8 cellular contexts compared by ENCODE assay signal in the genomic region with DNA sequence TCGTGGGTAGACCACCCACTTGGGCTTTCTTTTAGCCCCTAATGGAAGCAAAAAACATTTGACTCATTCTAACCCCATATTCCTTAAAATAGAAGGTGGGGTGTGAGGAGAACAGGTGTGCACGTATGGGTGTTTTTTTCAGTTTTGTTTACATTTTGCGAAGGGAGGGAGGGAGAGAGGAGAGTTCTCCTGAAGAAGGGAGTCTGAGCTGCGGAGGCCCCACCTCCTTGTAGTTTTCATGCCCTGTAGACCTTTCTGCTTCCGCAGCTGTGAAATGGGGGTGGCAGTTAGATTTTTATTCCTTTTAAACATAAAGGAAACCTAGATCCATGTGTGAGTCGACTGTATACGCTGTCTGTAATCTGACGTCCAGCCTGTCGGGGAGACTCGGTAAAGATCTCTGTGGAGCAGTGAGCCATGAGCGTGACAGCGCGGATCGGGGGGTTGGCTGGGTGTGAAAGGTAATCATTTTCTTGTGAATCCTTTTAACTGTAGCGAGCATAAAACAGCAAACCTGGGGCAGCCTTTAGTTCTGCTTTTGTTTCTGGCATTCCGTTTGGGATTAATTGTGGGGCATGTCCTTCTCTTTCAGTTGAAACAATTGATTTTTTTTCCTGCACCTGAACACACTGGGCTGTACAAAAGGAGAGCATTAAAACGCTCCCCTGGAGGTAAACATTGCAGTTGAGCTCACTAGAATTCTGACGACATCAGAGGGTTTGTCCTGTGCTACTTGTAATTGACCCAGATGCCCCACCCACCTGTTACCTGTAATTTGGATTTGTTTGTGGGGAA. TPM values are rescaled to one million over a fixed set of nuclear protein-coding genes. Genes with fewer than 3 reads are reported as not detected.
DNase-seq lines count a peak whose midpoint lies in the region; ATAC-seq and TF ChIP-seq lines count a peak whose summit lies in the region.

No MANE protein-coding gene starts in this region.

- H3K27me3 ChIP-seq in CD4-positive, alpha-beta T cell (ENCODE audit: control insufficient read depth, insufficient read depth, low read length), result no peaks in the 10 kb centered on the region

- no peak for TF ChIP-seq CTCF in CD4-positive, alpha-beta T cell (IDR thresholded peaks at IDR 0.05)
- no peak for TF ChIP-seq CTCF in type B pancreatic cell (conservative IDR thresholded peaks at IDR 0.05)

- H3K9me3 ChIP-seq in CD4-positive, alpha-beta T cell (ENCODE audit: control insufficient read depth, low read length), result no peaks in the 10 kb centered on the region

- peak overlapping the region; percentile 89 for H3K4me3 Mint-ChIP-seq in CD4-positive, alpha-beta T cell
- H3K4me3 Mint-ChIP-seq in IgD-negative memory B cell (peak overlapping the region; percentile 85 to 96 (median 92)), type B pancreatic cell (peak overlapping the region; percentile 96)
- H3K4me3 Mint-ChIP-seq in activated naive CD8-positive, alpha-beta T cell treated with anti-CD3 and anti-CD28 coated beads, Interleukin-2, amount 10 ng/mL, durations not matched to agents 7 days and 5 days, result peak overlapping the region; percentile 89

- H3K27ac ChIP-seq in CD4-positive, alpha-beta T cell (ENCODE audit: low read depth, low read length), result no peak overlapping the region

- ATAC-seq in CD4-positive, alpha-beta T cell (ENCODE audit: poor library complexity), result no peak
- no peak for ATAC-seq in activated naive CD8-positive, alpha-beta T cell treated with anti-CD3 and anti-CD28 coated beads, Interleukin-2, amount 10 ng/mL, durations not matched to agents 7 days and 5 days (ENCODE audit: low read depth)
- ATAC-seq in left lobe of liver (peak; percentile 47), GM21619 (IDR thresholded peaks at IDR 0.05; ENCODE audit: unreplicated experiment) (no peak), HG02852 (IDR thresholded peaks at IDR 0.05; ENCODE audit: unreplicated experiment) (no peak)

- no peaks in the 10 kb centered on the region for H3K9me3 Mint-ChIP-seq in CD4-positive, alpha-beta T cell
- H3K9me3 Mint-ChIP-seq in IgD-negative memory B cell (no peaks in the 10 kb centered on the region), type B pancreatic cell (no peaks in the 10 kb centered on the region)
- no peaks in the 10 kb centered on the region for H3K9me3 Mint-ChIP-seq in activated naive CD8-positive, alpha-beta T cell treated with anti-CD3 and anti-CD28 coated beads, Interleukin-2, amount 10 ng/mL, durations not matched to agents 7 days and 5 days

- CTCF ChIA-PET in CD4-positive, alpha-beta T cell (lab: Charles Lee), result interaction anchor here (0.9 to 1.1 kb wide), 2 partner anchors 10 to 314 kb away, joined by 3 read pairs; no protein-coding TSS in a partner anchor

- no peak for DNase-seq in CD4-positive, alpha-beta T cell
- no peak for DNase-seq in activated naive CD8-positive, alpha-beta T cell treated with anti-CD3 and anti-CD28 coated beads, Interleukin-2, amount 10 ng/mL, durations not matched to agents 7 days and 5 days
- DNase-seq in left lobe of liver (ENCODE audit: low spot score), result no peak
- DNase-seq in type B pancreatic cell (ENCODE audit: extremely low spot score, unreplicated experiment), result no peak
- DNase-seq in DMS114 treated with DMSO at 0.1 percent for 48 hours (lab: John Stamatoyannopoulos, UW; ENCODE audit: unreplicated experiment), result no peak

- intact Hi-C loops in CD4-positive, alpha-beta T cell (cut with DNase I, micrococcal nuclease), result loop anchor here in 1 of 2 experiments (1.0 to 5.0 kb wide), 7 partner anchors 83 to 632 kb away; partner anchors contain the start of genes COPE, CRTC1, DDX49 and ELL

- POLR2A ChIA-PET in CD4-positive, alpha-beta T cell (lab: Charles Lee), result interaction anchor here (0.9 to 1.4 kb wide), 4 partner anchors 9 to 245 kb away, joined by 3 to 5 read pairs (median 3); partner anchors contain the start of gene COPE
- POLR2A ChIA-PET in activated naive CD8-positive, alpha-beta T cell treated with anti-CD3 and anti-CD28 coated beads, Interleukin-2, amount 10 ng/mL, durations not matched to agents 7 days and 5 days (lab: Charles Lee), result interaction anchor here (0.6 to 4.0 kb wide), 3 partner anchors 9 to 56 kb away, joined by 3 to 46 read pairs (median 3); no protein-coding TSS in a partner anchor

- H3K36me3 Mint-ChIP-seq in CD4-positive, alpha-beta T cell (ENCODE audit: low read depth), result peaks cover 54% of the 10 kb centered on the region
- H3K36me3 Mint-ChIP-seq in IgD-negative memory B cell (no peaks in the 10 kb centered on the region), type B pancreatic cell (peaks cover 20% of the 10 kb centered on the region)
- peaks cover 30% of the 10 kb centered on the region for H3K36me3 Mint-ChIP-seq in activated naive CD8-positive, alpha-beta T cell treated with anti-CD3 and anti-CD28 coated beads, Interleukin-2, amount 10 ng/mL, durations not matched to agents 7 days and 5 days

- peaks cover 58% of the 10 kb centered on the region for H3K4me1 Mint-ChIP-seq in CD4-positive, alpha-beta T cell (ENCODE audit: low read depth)
- H3K4me1 Mint-ChIP-seq in IgD-negative memory B cell (peaks cover 41 to 47% (median 45%) of the 10 kb centered on the region in 3 donors), type B pancreatic cell (ENCODE audit: unreplicated experiment) (peaks cover 41% of the 10 kb centered on the region)
- peaks cover 34% of the 10 kb centered on the region for H3K4me1 Mint-ChIP-seq in activated naive CD8-positive, alpha-beta T cell treated with anti-CD3 and anti-CD28 coated beads, Interleukin-2, amount 10 ng/mL, durations not matched to agents 7 days and 5 days

- H3K27ac Mint-ChIP-seq in CD4-positive, alpha-beta T cell, result peak overlapping the region; percentile 88
- peak overlapping the region; percentile 77 to 92 (median 78) for H3K27ac Mint-ChIP-seq in IgD-negative memory B cell
- peak overlapping the region; percentile 17 for H3K27ac Mint-ChIP-seq in activated naive CD8-positive, alpha-beta T cell treated with anti-CD3 and anti-CD28 coated beads, Interleukin-2, amount 10 ng/mL, durations not matched to agents 7 days and 5 days
- peak overlapping the region; percentile 88 for H3K27ac Mint-ChIP-seq in type B pancreatic cell

- H3K27me3 Mint-ChIP-seq in CD4-positive, alpha-beta T cell, result no peaks in the 10 kb centered on the region
- H3K27me3 Mint-ChIP-seq in IgD-negative memory B cell (no peaks in the 10 kb centered on the region), type B pancreatic cell (no peaks in the 10 kb centered on the region)
- no peaks in the 10 kb centered on the region for H3K27me3 Mint-ChIP-seq in activated naive CD8-positive, alpha-beta T cell treated with anti-CD3 and anti-CD28 coated beads, Interleukin-2, amount 10 ng/mL, durations not matched to agents 7 days and 5 days

RNA-seq across cellular contexts. Expression of gene UPF1, which starts 2.3 kb away (rescaled TPM):
- total RNA-seq in CD4-positive, alpha-beta T cell, result 100 to 1,000 TPM; 146 to 150 TPM
- 14.6 TPM for polyA plus RNA-seq in IgD-negative memory B cell
- total RNA-seq in activated naive CD8-positive, alpha-beta T cell treated with anti-CD3 and anti-CD28 coated beads, Interleukin-2, amount 10 ng/mL, durations not matched to agents 7 days and 5 days, result 10 to 100 TPM; 90.4 to 93.2 TPM
- total RNA-seq in left lobe of liver, result 43.5 TPM
- total RNA-seq in type B pancreatic cell (ENCODE audit: low replicate concordance), result 72.1 and 76.5 TPM in 2 replicates

RNA-seq across cellular contexts. Expression of gene COMP, which starts 42.9 kb away (rescaled TPM):
- total RNA-seq in CD4-positive, alpha-beta T cell, result not detected
- not detected for polyA plus RNA-seq in IgD-negative memory B cell
- not detected for total RNA-seq in activated naive CD8-positive, alpha-beta T cell treated with anti-CD3 and anti-CD28 coated beads, Interleukin-2, amount 10 ng/mL, durations not matched to agents 7 days and 5 days
- total RNA-seq in left lobe of liver (not detected), type B pancreatic cell (ENCODE audit: low replicate concordance) (0.12 and 0.43 TPM in 2 replicates)

Comparison
In these comparisons a context has a peak if more than half of its experiments do, and no peak if none do; other contexts are left out.
1. H3K27ac Mint-ChIP-seq: peak in every context shown above with its lines; median percentile 88 in CD4-positive, alpha-beta T cell; 88 in type B pancreatic cell; 78 in IgD-negative memory B cell; 17 in activated naive CD8-positive, alpha-beta T cell treated with anti-CD3 and anti-CD28 coated beads, Interleukin-2, amount 10 ng/mL, durations not matched to agents 7 days and 5 days.